ENCODE assay signal across 15 cellular contexts in the genomic region with DNA sequence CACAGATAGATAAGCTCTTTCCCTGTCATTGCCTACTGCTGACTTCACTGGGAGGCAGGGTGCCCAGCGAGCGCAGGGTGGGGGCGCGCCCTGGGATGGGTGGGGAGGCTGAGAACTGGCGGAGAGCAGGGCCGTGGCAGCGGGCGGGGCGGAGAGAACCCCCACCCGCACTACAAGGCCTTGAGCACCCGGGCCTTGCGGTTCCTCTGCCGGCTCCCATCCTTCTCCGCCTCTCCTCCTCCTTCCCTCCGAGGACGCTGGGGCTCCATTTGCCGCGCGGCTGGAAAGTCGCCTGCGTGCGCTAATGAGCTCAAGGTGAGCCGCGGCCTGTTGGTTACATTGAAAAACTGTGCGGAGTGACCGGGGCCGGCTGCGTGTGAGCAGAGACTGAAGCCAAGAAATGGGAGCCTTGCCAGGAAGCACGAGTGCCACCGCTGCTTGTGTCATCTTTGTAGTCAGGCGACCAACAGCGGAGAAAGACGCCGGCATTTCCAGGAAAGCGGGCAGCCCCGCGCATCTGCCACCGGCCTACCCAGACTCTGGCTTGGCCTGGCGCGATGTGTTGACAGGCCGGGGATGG.
DNase-seq lines count a peak whose midpoint lies in the region; ATAC-seq and TF ChIP-seq lines count a peak whose summit lies in the region.
"Had no signal": no experiment of that assay in that cellular context is flagged by ENCODE, and none has a peak within 500 bp of the region (broad histone marks: within the 10 kb centered on the region; RNA-seq: fewer than 3 reads in every experiment).

No MANE protein-coding gene starts in this region.

- ATAC-seq in WTC11 (peak; percentile 73; the same call in 1 of the 2 replicates), heart right ventricle (peak; percentile 52 to 89 (median 85)), gastrocnemius medialis (no peak)
- no peak for ATAC-seq in activated CD4-positive, CD25-positive, alpha-beta regulatory T cell treated with anti-CD3 and anti-CD28 coated beads, Interleukin-2, amount 50 U/mL, for 24 hours
- ATAC-seq: sciatic nerve had no signal

- H3K4me1 Mint-ChIP-seq in WTC11 = peaks cover 5% of the 10 kb centered on the region
- no peaks in the 10 kb centered on the region for H3K4me1 Mint-ChIP-seq in CD8-positive, alpha-beta memory T cell

- H3K27me3 ChIP-seq in HUES6 (ENCODE audit: control insufficient read depth, insufficient read depth, low read length) (0 out of 2 replicates have a peak, but pooled peaks cover 2% of the 10 kb centered on the region), heart right ventricle (peaks cover 0 to 8% (median 5%) of the 10 kb centered on the region in 7 donors), gastrocnemius medialis (no peaks in the 10 kb centered on the region)
- H3K27me3 ChIP-seq in CD8-positive, alpha-beta memory T cell (ENCODE audit: insufficient read depth, low read length, poor library complexity, severe bottlenecking) = no peaks in the 10 kb centered on the region
- H3K27me3 ChIP-seq: adrenal gland, foreskin keratinocyte had no signal

- no peaks in the 10 kb centered on the region for H3K9me3 Mint-ChIP-seq in WTC11
- peaks cover 2 to 21% (median 7%) of the 10 kb centered on the region in 5 donors for H3K9me3 Mint-ChIP-seq in CD8-positive, alpha-beta memory T cell
- H3K9me3 Mint-ChIP-seq: HFFc6 had no signal

- CTCF ChIA-PET in WTC11 (lab: Charles Lee) = no interaction called here
- CTCF ChIA-PET in CD8-positive, alpha-beta memory T cell (lab: Charles Lee) = no interaction called here

- H3K27ac ChIP-seq in HUES6 (ENCODE audit: low read depth, low read length) (no peak overlapping the region), heart right ventricle (peak overlapping the region in 9 of 10 donors; percentile 15 to 69 (median 44)), gastrocnemius medialis (no peak overlapping the region)
- H3K27ac ChIP-seq in CD8-positive, alpha-beta memory T cell (ENCODE audit: low read depth, low read length) = no peak overlapping the region
- H3K27ac ChIP-seq: adrenal gland, foreskin keratinocyte, SK-N-MC had no signal

- H3K4me3 ChIP-seq in HUES6 (ENCODE audit: low read depth, low read length) (peak overlapping the region; percentile 23; the same call in 1 of the 2 replicates), heart right ventricle (peak overlapping the region in 9 of 10 donors; percentile 16 to 45 (median 38)), gastrocnemius medialis (no peak overlapping the region)
- H3K4me3 ChIP-seq in CD8-positive, alpha-beta memory T cell (ENCODE audit: low read length) = no peak overlapping the region
- H3K4me3 ChIP-seq: adrenal gland, SK-N-MC had no signal

- in situ Hi-C loops in gastrocnemius medialis (cut with MboI; ENCODE audit: low sequenced_read_pairs in 4 of 4) = no loop called here

- intact Hi-C loops in heart right ventricle (cut with DNase I) (no loop called here), gastrocnemius medialis (cut with DNase I; ENCODE audit: low total_unique reads) (no loop called here)

- H3K4me3 Mint-ChIP-seq in WTC11 = no peak overlapping the region
- H3K4me3 Mint-ChIP-seq in CD8-positive, alpha-beta memory T cell = no peak overlapping the region
- H3K4me3 Mint-ChIP-seq: HFFc6 had no signal

- H3K9ac ChIP-seq in HUES6 (ENCODE audit: low read length) = no peak overlapping the region

- WGBS in heart right ventricle, 2 donors = 7 to 10% methylated on average over 40 to 41 of the region's 41 CpGs

- POLR2A ChIA-PET in WTC11 (lab: Charles Lee) = no interaction called here
- POLR2A ChIA-PET in CD8-positive, alpha-beta memory T cell (lab: Charles Lee) = no interaction called here

- H3K36me3 ChIP-seq in HUES6 (ENCODE audit: control insufficient read depth, insufficient read depth, low read length) (no peaks in the 10 kb centered on the region), heart right ventricle (no peaks in the 10 kb centered on the region), gastrocnemius medialis (no peaks in the 10 kb centered on the region)
- no peaks in the 10 kb centered on the region for H3K36me3 ChIP-seq in CD8-positive, alpha-beta memory T cell (ENCODE audit: insufficient read depth, low read length)
- H3K36me3 ChIP-seq: adrenal gland had no signal

- H3K9me3 ChIP-seq in HUES6 (ENCODE audit: control insufficient read depth, insufficient read depth, low read depth, low read length) (no peaks in the 10 kb centered on the region), heart right ventricle (no peaks in the 10 kb centered on the region), gastrocnemius medialis (no peaks in the 10 kb centered on the region)
- no peaks in the 10 kb centered on the region for H3K9me3 ChIP-seq in CD8-positive, alpha-beta memory T cell (ENCODE audit: low read length)
- H3K9me3 ChIP-seq: adrenal gland had no signal

- no peaks in the 10 kb centered on the region for H3K27me3 Mint-ChIP-seq in WTC11 (ENCODE audit: low read depth)
- no peaks in the 10 kb centered on the region for H3K27me3 Mint-ChIP-seq in CD8-positive, alpha-beta memory T cell

- no peak for TF ChIP-seq POLR2A in gastrocnemius medialis (IDR thresholded peaks at IDR 0.05)

- H3K4me1 ChIP-seq in HUES6 (ENCODE audit: control insufficient read depth, insufficient read depth, low read length) (no peaks in the 10 kb centered on the region), heart right ventricle (peaks cover 0 to 5% (median 0%) of the 10 kb centered on the region in 9 donors), gastrocnemius medialis (no peaks in the 10 kb centered on the region)
- H3K4me1 ChIP-seq in CD8-positive, alpha-beta memory T cell (ENCODE audit: insufficient read depth, low read length) = no peaks in the 10 kb centered on the region
- H3K4me1 ChIP-seq: adrenal gland had no signal

- H3K36me3 Mint-ChIP-seq in WTC11 = no peaks in the 10 kb centered on the region
- H3K36me3 Mint-ChIP-seq in CD8-positive, alpha-beta memory T cell = no peaks in the 10 kb centered on the region

- DNase-seq in WTC11 (ENCODE audit: low spot score) (peak; percentile 13), heart right ventricle (peak; percentile 12 to 27), putamen (ENCODE audit: low spot score) (peak; percentile 17), gastrocnemius medialis (no peak)
- no peak for DNase-seq in CD8-positive, alpha-beta memory T cell
- DNase-seq: activated CD4-positive, CD25-positive, alpha-beta regulatory T cell treated with anti-CD3 and anti-CD28 coated beads, Interleukin-2, amount 50 U/mL, for 72 hours; activated T-cell treated with anti-CD3 and anti-CD28 coated beads, Interleukin-2, amount 50 U/mL, for 1 hour; HFFc6; NCI-H2107 had no signal

- no peak overlapping the region for H3K27ac Mint-ChIP-seq in WTC11
- no peak overlapping the region for H3K27ac Mint-ChIP-seq in CD8-positive, alpha-beta memory T cell
- H3K27ac Mint-ChIP-seq: HFFc6 had no signal

- TF ChIP-seq CTCF in WTC11 (IDR thresholded peaks at IDR 0.05) = no peak
- no peak for TF ChIP-seq CTCF in heart right ventricle (IDR thresholded peaks at IDR 0.05)
- no peak for TF ChIP-seq CTCF in gastrocnemius medialis (IDR thresholded peaks at IDR 0.05 in 4 of 5, conservative IDR thresholded peaks at IDR 0.05 in 1 of 5)

TF ChIP-seq in WTC11, 78 proteins besides CTCF, POLR2A, EP300 and RAD21:
- TF ChIP-seq, protein P1, sequence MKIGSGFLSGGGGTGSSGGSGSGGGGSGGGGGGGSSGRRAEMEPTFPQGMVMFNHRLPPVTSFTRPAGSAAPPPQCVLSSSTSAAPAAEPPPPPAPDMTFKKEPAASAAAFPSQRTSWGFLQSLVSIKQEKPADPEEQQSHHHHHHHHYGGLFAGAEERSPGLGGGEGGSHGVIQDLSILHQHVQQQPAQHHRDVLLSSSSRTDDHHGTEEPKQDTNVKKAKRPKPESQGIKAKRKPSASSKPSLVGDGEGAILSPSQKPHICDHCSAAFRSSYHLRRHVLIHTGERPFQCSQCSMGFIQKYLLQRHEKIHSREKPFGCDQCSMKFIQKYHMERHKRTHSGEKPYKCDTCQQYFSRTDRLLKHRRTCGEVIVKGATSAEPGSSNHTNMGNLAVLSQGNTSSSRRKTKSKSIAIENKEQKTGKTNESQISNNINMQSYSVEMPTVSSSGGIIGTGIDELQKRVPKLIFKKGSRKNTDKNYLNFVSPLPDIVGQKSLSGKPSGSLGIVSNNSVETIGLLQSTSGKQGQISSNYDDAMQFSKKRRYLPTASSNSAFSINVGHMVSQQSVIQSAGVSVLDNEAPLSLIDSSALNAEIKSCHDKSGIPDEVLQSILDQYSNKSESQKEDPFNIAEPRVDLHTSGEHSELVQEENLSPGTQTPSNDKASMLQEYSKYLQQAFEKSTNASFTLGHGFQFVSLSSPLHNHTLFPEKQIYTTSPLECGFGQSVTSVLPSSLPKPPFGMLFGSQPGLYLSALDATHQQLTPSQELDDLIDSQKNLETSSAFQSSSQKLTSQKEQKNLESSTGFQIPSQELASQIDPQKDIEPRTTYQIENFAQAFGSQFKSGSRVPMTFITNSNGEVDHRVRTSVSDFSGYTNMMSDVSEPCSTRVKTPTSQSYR (CRISPR knock-in tag; IDR thresholded peaks at IDR 0.05) = no peak
- TF ChIP-seq NFATC4 (CRISPR knock-in tag; IDR thresholded peaks at IDR 0.05) (no peak), TEAD1 (CRISPR knock-in tag; IDR thresholded peaks at IDR 0.05) (no peak), ZNF671 (CRISPR knock-in tag; IDR thresholded peaks at IDR 0.05) (no peak), CREM (CRISPR knock-in tag; IDR thresholded peaks at IDR 0.05) (no peak), ZBTB21 (CRISPR knock-in tag; IDR thresholded peaks at IDR 0.05; ENCODE audit: borderline replicate concordance) (no peak)
- TF ChIP-seq, protein P2, sequence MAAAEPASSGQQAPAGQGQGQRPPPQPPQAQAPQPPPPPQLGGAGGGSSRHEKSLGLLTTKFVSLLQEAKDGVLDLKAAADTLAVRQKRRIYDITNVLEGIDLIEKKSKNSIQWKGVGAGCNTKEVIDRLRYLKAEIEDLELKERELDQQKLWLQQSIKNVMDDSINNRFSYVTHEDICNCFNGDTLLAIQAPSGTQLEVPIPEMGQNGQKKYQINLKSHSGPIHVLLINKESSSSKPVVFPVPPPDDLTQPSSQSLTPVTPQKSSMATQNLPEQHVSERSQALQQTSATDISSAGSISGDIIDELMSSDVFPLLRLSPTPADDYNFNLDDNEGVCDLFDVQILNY (CRISPR knock-in tag; IDR thresholded peaks at IDR 0.05) = no peak
TF ChIP-seq in WTC11: peak in this region for 0.

Comparison
In these comparisons a context has a peak if more than half of its experiments do, and no peak if none do; other contexts are left out.
1. H3K27ac ChIP-seq: peak in heart right ventricle (9 of 10); none in HUES6 (single experiment), CD8-positive, alpha-beta memory T cell (single experiment) and gastrocnemius medialis (0 of 4).
2. H3K4me3 ChIP-seq: peak in HUES6 (single experiment) and heart right ventricle (9 of 10); none in CD8-positive, alpha-beta memory T cell (single experiment) and gastrocnemius medialis (0 of 4).
3. ATAC-seq: peak in WTC11 (single experiment) and heart right ventricle (8 of 8); none in activated CD4-positive, CD25-positive, alpha-beta regulatory T cell treated with anti-CD3 and anti-CD28 coated beads, Interleukin-2, amount 50 U/mL, for 24 hours (0 of 2) and gastrocnemius medialis (0 of 2).
4. DNase-seq: peak in WTC11 (single experiment), heart right ventricle (2 of 2) and putamen (single experiment); none in CD8-positive, alpha-beta memory T cell (0 of 5) and gastrocnemius medialis (0 of 2).